Comparison of ENCODE assay signal across 13 cellular contexts in the genomic region with DNA sequence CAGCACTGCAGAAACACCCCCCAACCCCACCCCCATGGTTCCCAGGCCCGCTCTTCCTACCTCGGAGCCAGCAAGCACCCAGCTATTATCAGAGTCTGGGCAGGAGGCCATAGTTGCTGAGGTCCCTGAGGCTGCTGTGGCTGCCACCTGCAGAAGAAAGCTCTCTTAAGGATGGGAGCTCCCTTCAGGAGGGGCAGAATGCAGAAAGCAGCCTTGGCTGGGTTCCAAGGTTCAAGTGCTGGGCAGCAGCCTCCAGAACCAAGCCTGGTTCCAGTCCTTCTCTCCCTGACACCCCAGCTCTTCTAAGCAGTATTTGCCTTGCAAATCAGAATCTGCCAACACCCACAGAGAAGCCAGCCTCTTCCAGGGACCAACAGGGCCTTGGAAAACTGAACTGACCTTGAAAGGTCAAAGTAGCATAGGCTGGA. TPM values are rescaled to one million over a fixed set of nuclear protein-coding genes. Genes with fewer than 3 reads are reported as not detected.
DNase-seq lines count a peak whose midpoint lies in the region; ATAC-seq, FAIRE-seq and TF ChIP-seq lines count a peak whose summit lies in the region.
"Had no signal": no experiment of that assay in that cellular context is flagged by ENCODE, and none has a peak within 500 bp of the region (broad histone marks: within the 10 kb centered on the region; RNA-seq: fewer than 3 reads in every experiment).

No MANE protein-coding gene starts in this region.

- intact Hi-C loops in Right ventricle myocardium inferior (cut with DNase I) = no loop called here
- intact Hi-C loops in Right ventricle myocardium superior (cut with DNase I) = no loop called here
- intact Hi-C loops in kidney (cut with DNase I) = no loop called here
- intact Hi-C loops in vagina (cut with DNase I) = no loop called here

- H3K27me3 Mint-ChIP-seq in activated CD8-positive, alpha-beta T cell treated with anti-CD3 and anti-CD28 coated beads, Interleukin-2, amount 10 ng/mL, durations not matched to agents 7 days and 5 days (ENCODE audit: low read depth) = no peaks in the 10 kb centered on the region

- H3K27me3 ChIP-seq in stomach smooth muscle (ENCODE audit: control insufficient read depth in 1 of 2, insufficient read depth in 2 of 2, low read length in 2 of 2) (no peaks in the 10 kb centered on the region), vagina (no peaks in the 10 kb centered on the region)
- H3K27me3 ChIP-seq: BE2C, body of pancreas, esophagus muscularis mucosa had no signal

- H3K27ac ChIP-seq in kidney (ENCODE audit: low read depth in 2 of 2, low read length in 2 of 2) (peak overlapping the region in 1 of 2 donors; percentile 32), stomach smooth muscle (ENCODE audit: low read length) (no peak overlapping the region), vagina (no peak overlapping the region)
- H3K27ac ChIP-seq: body of pancreas had no signal

- no peaks in the 10 kb centered on the region for H3K9me3 ChIP-seq in kidney (ENCODE audit: control insufficient read depth in 1 of 2, low read length in 2 of 2)
- no peaks in the 10 kb centered on the region for H3K9me3 ChIP-seq in stomach smooth muscle (ENCODE audit: control insufficient read depth in 2 of 2, low read length in 2 of 2)
- H3K9me3 ChIP-seq in vagina = no peaks in the 10 kb centered on the region
- H3K9me3 ChIP-seq: BE2C, body of pancreas, esophagus muscularis mucosa had no signal

- H3K36me3 Mint-ChIP-seq in activated CD8-positive, alpha-beta T cell treated with anti-CD3 and anti-CD28 coated beads, Interleukin-2, amount 10 ng/mL, durations not matched to agents 7 days and 5 days (ENCODE audit: low read depth) = peaks cover 39% of the 10 kb centered on the region

- H3K4me1 Mint-ChIP-seq in activated CD8-positive, alpha-beta T cell treated with anti-CD3 and anti-CD28 coated beads, Interleukin-2, amount 10 ng/mL, durations not matched to agents 7 days and 5 days (ENCODE audit: low read depth) = peaks cover 77% of the 10 kb centered on the region

- FAIRE-seq in kidney (lab: Jason Lieb, UNC) = no peak

- H3K36me3 ChIP-seq in kidney (ENCODE audit: control insufficient read depth in 1 of 2, insufficient read depth in 2 of 2, low read length in 2 of 2) (peaks cover under 1 to 8% of the 10 kb centered on the region in 2 donors), stomach smooth muscle (ENCODE audit: control insufficient read depth in 2 of 2, insufficient read depth in 2 of 2, low read length in 2 of 2) (peaks cover 12 to 16% of the 10 kb centered on the region in 2 donors), vagina (peaks cover 0 to 12% of the 10 kb centered on the region in 2 donors)

- TF ChIP-seq CTCF in kidney (IDR thresholded peaks at IDR 0.05; ENCODE audit: borderline replicate concordance, extremely low read depth, insufficient read depth) (no peak), vagina (IDR thresholded peaks at IDR 0.05) (no peak)

- CTCF ChIA-PET in activated CD8-positive, alpha-beta T cell treated with anti-CD3 and anti-CD28 coated beads, Interleukin-2, amount 10 ng/mL, durations not matched to agents 7 days and 5 days (lab: Charles Lee) = interaction anchor here (1.3 to 6.1 kb wide), 7 partner anchors 46 to 162 kb away, joined by 4 to 51 read pairs (median 9); no protein-coding TSS in a partner anchor

- no peaks in the 10 kb centered on the region for H3K9me3 Mint-ChIP-seq in activated CD8-positive, alpha-beta T cell treated with anti-CD3 and anti-CD28 coated beads, Interleukin-2, amount 10 ng/mL, durations not matched to agents 7 days and 5 days (ENCODE audit: insufficient read depth)
- H3K9me3 Mint-ChIP-seq: H9 had no signal

- ATAC-seq in Right ventricle myocardium inferior (no peak), Right ventricle myocardium superior (ENCODE audit: poor library complexity) (no peak)
- ATAC-seq in activated CD8-positive, alpha-beta T cell treated with anti-CD3 and anti-CD28 coated beads, Interleukin-2, amount 10 ng/mL, durations not matched to agents 7 days and 5 days = no peak
- ATAC-seq: body of pancreas had no signal

- POLR2A ChIA-PET in activated CD8-positive, alpha-beta T cell treated with anti-CD3 and anti-CD28 coated beads, Interleukin-2, amount 10 ng/mL, durations not matched to agents 7 days and 5 days (lab: Charles Lee) = interaction anchor here (0.9 to 6.2 kb wide), 5 partner anchors 16 to 100 kb away, joined by 3 to 77 read pairs (median 8); a partner anchor contains a TSS

- DNase-seq in Right ventricle myocardium inferior (ENCODE audit: missing footprints) (peak; percentile 37), Right ventricle myocardium superior (no peak), kidney (no peak), germinal center (ENCODE audit: low spot score) (no peak), vagina (ENCODE audit: extremely low spot score in 2 of 2) (no peak), DMS153 (lab: John Stamatoyannopoulos, UW) (no peak)
- no peak for DNase-seq in activated CD8-positive, alpha-beta T cell treated with anti-CD3 and anti-CD28 coated beads, Interleukin-2, amount 10 ng/mL, durations not matched to agents 7 days and 5 days
- DNase-seq: BE2C, body of pancreas, H9 had no signal

- TF ChIP-seq POLR2A in vagina (IDR thresholded peaks at IDR 0.05) = no peak

- H3K27ac Mint-ChIP-seq in activated CD8-positive, alpha-beta T cell treated with anti-CD3 and anti-CD28 coated beads, Interleukin-2, amount 10 ng/mL, durations not matched to agents 7 days and 5 days = peak overlapping the region; percentile 96

- peak overlapping the region in 1 of 2 donors; percentile 82 for H3K9ac ChIP-seq in kidney (ENCODE audit: low read length in 2 of 2)
- peak overlapping the region in 1 of 2 donors; percentile 3 for H3K9ac ChIP-seq in stomach smooth muscle (ENCODE audit: low read length in 2 of 2)

- H3K4me3 ChIP-seq in kidney (ENCODE audit: low read length in 2 of 2) (peak overlapping the region; percentile 2 to 7), stomach smooth muscle (ENCODE audit: low read length in 2 of 2) (peak overlapping the region; percentile 45 to 54), vagina (peak overlapping the region in 1 of 2 donors; percentile 56)
- H3K4me3 ChIP-seq: body of pancreas, smooth muscle cell had no signal

- peaks cover 19 to 37% of the 10 kb centered on the region in 2 donors for H3K4me1 ChIP-seq in kidney (ENCODE audit: control insufficient read depth in 1 of 2, insufficient read depth in 1 of 2, low read depth in 1 of 2, low read length in 2 of 2)
- peaks cover 49% of the 10 kb centered on the region for H3K4me1 ChIP-seq in stomach smooth muscle (ENCODE audit: control insufficient read depth, insufficient read depth, low read length)
- H3K4me1 ChIP-seq in vagina = peaks cover 49% of the 10 kb centered on the region

- H3K4me3 Mint-ChIP-seq in activated CD8-positive, alpha-beta T cell treated with anti-CD3 and anti-CD28 coated beads, Interleukin-2, amount 10 ng/mL, durations not matched to agents 7 days and 5 days = peak overlapping the region; percentile 16

RNA-seq across cellular contexts. Expression of a gene that starts 2.3 kb away (rescaled TPM):
- total RNA-seq in Right ventricle myocardium inferior = 55.9 TPM
- 49.2 TPM for total RNA-seq in Right ventricle myocardium superior
- 10 to 100 TPM; 44.5 to 48.2 TPM for total RNA-seq in activated CD8-positive, alpha-beta T cell treated with anti-CD3 and anti-CD28 coated beads, Interleukin-2, amount 10 ng/mL, durations not matched to agents 7 days and 5 days
- total RNA-seq in kidney = 83.9 TPM
- polyA plus RNA-seq in kidney (ENCODE audit: insufficient read depth, low read depth, low replicate concordance) = 115 TPM
- total RNA-seq in vagina = 56.5 TPM

RNA-seq across cellular contexts. Expression of a gene that starts 8.0 kb away (rescaled TPM):
- total RNA-seq in Right ventricle myocardium inferior (16.0 TPM), Right ventricle myocardium superior (13.2 TPM), kidney (32.8 TPM), vagina (19.2 TPM)
- 10 to 100 TPM; 40.2 to 43.9 TPM for total RNA-seq in activated CD8-positive, alpha-beta T cell treated with anti-CD3 and anti-CD28 coated beads, Interleukin-2, amount 10 ng/mL, durations not matched to agents 7 days and 5 days
- polyA plus RNA-seq in kidney (ENCODE audit: insufficient read depth, low read depth, low replicate concordance) = 26.9 TPM

RNA-seq across cellular contexts. Expression of a gene that starts 16.9 kb away (rescaled TPM):
- total RNA-seq in Right ventricle myocardium inferior (60.4 TPM), Right ventricle myocardium superior (52.7 TPM), kidney (153 TPM), vagina (110 TPM)
- total RNA-seq in activated CD8-positive, alpha-beta T cell treated with anti-CD3 and anti-CD28 coated beads, Interleukin-2, amount 10 ng/mL, durations not matched to agents 7 days and 5 days = 10 to 100 TPM; 69.6 to 72.4 TPM
- 43.8 TPM for polyA plus RNA-seq in kidney (ENCODE audit: insufficient read depth, low read depth, low replicate concordance)

RNA-seq across cellular contexts. Expression of a gene that starts 17.1 kb away (rescaled TPM):
- 71.1 TPM for total RNA-seq in Right ventricle myocardium inferior
- 65.7 TPM for total RNA-seq in Right ventricle myocardium superior
- total RNA-seq in activated CD8-positive, alpha-beta T cell treated with anti-CD3 and anti-CD28 coated beads, Interleukin-2, amount 10 ng/mL, durations not matched to agents 7 days and 5 days = 10 to 100 TPM; 40.9 to 43.8 TPM
- total RNA-seq in kidney = 42.0 TPM
- 132 TPM for polyA plus RNA-seq in kidney (ENCODE audit: insufficient read depth, low read depth, low replicate concordance)
- 20.6 TPM for total RNA-seq in vagina

RNA-seq across cellular contexts. Expression of a gene that starts 20.9 kb away (rescaled TPM):
- 22.2 TPM for total RNA-seq in Right ventricle myocardium inferior
- 15.5 TPM for total RNA-seq in Right ventricle myocardium superior
- 100 to 1,000 TPM; 151 to 153 TPM for total RNA-seq in activated CD8-positive, alpha-beta T cell treated with anti-CD3 and anti-CD28 coated beads, Interleukin-2, amount 10 ng/mL, durations not matched to agents 7 days and 5 days
- 23.1 TPM for total RNA-seq in kidney
- polyA plus RNA-seq in kidney (ENCODE audit: insufficient read depth, low read depth, low replicate concordance) = 43.1 TPM
- total RNA-seq in vagina = 30.4 TPM
